Comparison of ENCODE assay signal across 26 cellular contexts in the genomic region with DNA sequence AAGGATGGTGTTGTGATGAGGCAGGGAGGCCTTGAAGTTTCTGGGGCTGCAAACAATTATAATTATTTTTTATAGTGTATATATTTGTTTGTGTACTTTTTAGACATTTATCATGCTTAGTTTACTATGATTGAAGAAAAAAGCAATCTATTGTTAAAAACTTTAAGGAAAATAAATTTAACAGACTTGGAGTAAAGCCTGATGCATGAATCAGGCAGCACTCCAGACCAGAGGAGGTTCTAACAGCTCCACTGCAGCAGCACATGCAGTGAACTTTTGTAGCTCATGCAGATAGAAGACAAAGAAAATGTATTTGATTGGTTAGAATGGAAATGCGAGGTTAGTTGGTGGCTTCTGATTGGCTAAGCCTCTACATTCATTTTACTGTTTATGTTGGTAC. TPM values are rescaled to one million over a fixed set of nuclear protein-coding genes. Genes with fewer than 3 reads are reported as not detected.
"Had no signal": no experiment of that assay in that cellular context is flagged by ENCODE, and none has a peak within 500 bp of the region (broad histone marks: within the 10 kb centered on the region; RNA-seq: fewer than 3 reads in every experiment).

No MANE protein-coding gene starts in this region.

- H3K27me3 Mint-ChIP-seq: stimulated activated naive B cell treated with anti-CD40 and anti-IgM and Interleukin-4, amounts not matched to agents 10 μg/mL and 1 μg/mL and 100 μg/mL, for 72 hours had no signal

- DNase-seq: occipital lobe; ovary; posterior cingulate gyrus; psoas muscle; right cardiac atrium; right lobe of liver; sigmoid colon; small intestine; stimulated activated CD4-positive, alpha-beta T cell treated with anti-CD3 and anti-CD28 coated beads, Interleukin-15, amount 100 ng/mL, for 24 hours; stimulated activated CD4-positive, alpha-beta T cell treated with anti-CD3 and anti-CD28 coated beads, Interleukin-2, amount 100 ng/mL, for 24 hours; stimulated activated CD4-positive, alpha-beta T cell treated with anti-CD3 and anti-CD28 coated beads, Interleukin-2, amount 100 ng/mL, for 48 hours; stimulated activated CD4-positive, alpha-beta T cell treated with anti-CD3 and anti-CD28 coated beads, Interleukin-4, amount 100 ng/mL, for 24 hours; stimulated activated naive B cell treated with anti-CD40 and anti-IgM and Interleukin-4, amounts not matched to agents 10 μg/mL and 1 μg/mL and 100 μg/mL, for 72 hours; stimulated activated naive CD4-positive, alpha-beta T cell treated with Interleukin-2 at 50 U/mL for 16 hours; stomach; thyroid gland; trophoblast cell; upper lobe of left lung had no signal

- ATAC-seq: psoas muscle; right cardiac atrium; right lobe of liver; stimulated activated effector memory CD8-positive, alpha-beta T cell treated with anti-CD3 and anti-CD28 coated beads, Interleukin-12 subunit alpha, Interleukin-12 subunit beta, amount 100 ng/mL, for 72 hours had no signal

- H3K36me3 Mint-ChIP-seq: neural progenitor cell; stimulated activated effector memory CD8-positive, alpha-beta T cell treated with anti-CD3 and anti-CD28 coated beads, Interleukin-12 subunit alpha, Interleukin-12 subunit beta, amount 100 ng/mL, for 72 hours had no signal

- H3K4me1 Mint-ChIP-seq: nephron; neural progenitor cell; stimulated activated effector memory CD8-positive, alpha-beta T cell treated with anti-CD3 and anti-CD28 coated beads, Interleukin-12 subunit alpha, Interleukin-12 subunit beta, amount 100 ng/mL, for 72 hours had no signal

- H3K9me3 Mint-ChIP-seq: stimulated activated effector memory CD8-positive, alpha-beta T cell treated with anti-CD3 and anti-CD28 coated beads, Interleukin-12 subunit alpha, Interleukin-12 subunit beta, amount 100 ng/mL, for 72 hours; stimulated activated naive CD8-positive, alpha-beta T cell treated with anti-CD3 and anti-CD28 coated beads, Interleukin-15, Interleukin-2, amounts not matched to agents 100 ng/mL and 50 ng/mL, for 24 hours had no signal

- H3K9me3 ChIP-seq: ovary, psoas muscle, right lobe of liver, stomach, thoracic aorta, thyroid gland, upper lobe of left lung, vagina had no signal

- H3K4me3 Mint-ChIP-seq: nephron; neural progenitor cell; stimulated activated effector memory CD8-positive, alpha-beta T cell treated with anti-CD3 and anti-CD28 coated beads, Interleukin-12 subunit alpha, Interleukin-12 subunit beta, amount 100 ng/mL, for 72 hours; stimulated activated naive B cell treated with anti-CD40 and anti-IgM and Interleukin-4, amounts not matched to agents 10 μg/mL and 1 μg/mL and 100 μg/mL, for 72 hours; stimulated activated naive CD8-positive, alpha-beta T cell treated with anti-CD3 and anti-CD28 coated beads, Interleukin-15, Interleukin-2, amounts not matched to agents 100 ng/mL and 50 ng/mL, for 24 hours had no signal

- H3K27ac Mint-ChIP-seq: nephron; neural progenitor cell; progenitor cell of endocrine pancreas; stimulated activated effector memory CD8-positive, alpha-beta T cell treated with anti-CD3 and anti-CD28 coated beads, Interleukin-12 subunit alpha, Interleukin-12 subunit beta, amount 100 ng/mL, for 72 hours; stimulated activated naive B cell treated with anti-CD40 and anti-IgM and Interleukin-4, amounts not matched to agents 10 μg/mL and 1 μg/mL and 100 μg/mL, for 72 hours; stimulated activated naive CD8-positive, alpha-beta T cell treated with anti-CD3 and anti-CD28 coated beads, Interleukin-15, Interleukin-2, amounts not matched to agents 100 ng/mL and 50 ng/mL, for 24 hours had no signal

RNA-seq across cellular contexts. Expression of gene PABPC3, which starts 36.8 kb away (rescaled TPM):
- total RNA-seq: occipital lobe, thoracic aorta, vagina had no signal
- polyA plus RNA-seq: neural cell had no signal
